Comparison of ENCODE assay signal across 8 cellular contexts in genomic region chrX:108199691-108200090, GRCh38.
A peak's percentile ranks its signal among the peaks of the same experiment; 100 is the strongest.
DNase-seq lines count a peak whose midpoint lies in the region; ATAC-seq and TF ChIP-seq lines count a peak whose summit lies in the region.

No MANE protein-coding gene starts in this region.

- ATAC-seq in GM18909 (IDR thresholded peaks at IDR 0.05; ENCODE audit: poor library complexity, unreplicated experiment), result peak; percentile 77

- intact Hi-C loops in Calu3 (cut with micrococcal nuclease; ENCODE audit: unreplicated experiment), result loop anchor here (1.0 to 10.0 kb wide), 3 partner anchors 338 to 1278 kb away; no protein-coding TSS in a partner anchor

- no peaks in the 10 kb centered on the region for H3K4me1 Mint-ChIP-seq in Calu3 (ENCODE audit: low read depth, unreplicated experiment)
- H3K4me1 Mint-ChIP-seq in activated CD4-positive, alpha-beta memory T cell treated with anti-CD3 and anti-CD28 coated beads, Interleukin-2, amount 10 ng/mL, durations not matched to agents 7 days and 5 days, result no peaks in the 10 kb centered on the region

- in situ Hi-C loops in brain microvascular endothelial cell (cut with HindIII; ENCODE audit: low pct_ligation_motif_present, low sequenced_read_pairs), result no loop called here

- no peak overlapping the region for H3K27ac ChIP-seq in brain microvascular endothelial cell

- no peak overlapping the region for H3K4me3 ChIP-seq in brain microvascular endothelial cell (ENCODE audit: low read depth, low read length)

- H3K27me3 Mint-ChIP-seq in Calu3 (ENCODE audit: unreplicated experiment), result peaks cover 15% of the 10 kb centered on the region
- peaks cover 1% of the 10 kb centered on the region for H3K27me3 Mint-ChIP-seq in activated CD4-positive, alpha-beta memory T cell treated with anti-CD3 and anti-CD28 coated beads, Interleukin-2, amount 10 ng/mL, durations not matched to agents 7 days and 5 days

- BruUV-seq in Calu3 (replicated peaks; lab: Mats Ljungman, UMichigan), result no TSS peak

- DNase-seq in Calu3 (peak; percentile 63), NCI-H1694 treated with DMSO at 0.1 percent for 48 hours (lab: John Stamatoyannopoulos, UW) (peak; percentile 37), brain microvascular endothelial cell (peak; percentile 18), midbrain (lab: John Stamatoyannopoulos, UW) (peak; percentile 7), SIG-M5 treated with dmso at 0.1 percent for 504 hours (lab: John Stamatoyannopoulos, UW; ENCODE audit: unreplicated experiment) (no peak), hepatic stellate cell (ENCODE audit: low spot score) (no peak)
- DNase-seq in activated CD4-positive, alpha-beta memory T cell treated with anti-CD3 and anti-CD28 coated beads, Interleukin-2, amount 10 ng/mL, durations not matched to agents 7 days and 5 days, result no peak

- H3K27me3 ChIP-seq in brain microvascular endothelial cell (replicated peaks), result no peaks in the 10 kb centered on the region

- no peak overlapping the region for H3K27ac Mint-ChIP-seq in Calu3 (ENCODE audit: unreplicated experiment)
- H3K27ac Mint-ChIP-seq in activated CD4-positive, alpha-beta memory T cell treated with anti-CD3 and anti-CD28 coated beads, Interleukin-2, amount 10 ng/mL, durations not matched to agents 7 days and 5 days, result no peak overlapping the region

- no peaks in the 10 kb centered on the region for H3K36me3 Mint-ChIP-seq in Calu3 (ENCODE audit: insufficient read depth, unreplicated experiment)
- no peaks in the 10 kb centered on the region for H3K36me3 Mint-ChIP-seq in activated CD4-positive, alpha-beta memory T cell treated with anti-CD3 and anti-CD28 coated beads, Interleukin-2, amount 10 ng/mL, durations not matched to agents 7 days and 5 days (ENCODE audit: low read depth)

- CTCF ChIA-PET in Calu3 (lab: Charles Lee), result interaction anchor here (0.6 to 1.0 kb wide), 7 partner anchors 15 to 1274 kb away, joined by 3 to 5 read pairs (median 3); partner anchors contain the start of genes ATG4A and PSMD10
- CTCF ChIA-PET in activated CD4-positive, alpha-beta memory T cell treated with anti-CD3 and anti-CD28 coated beads, Interleukin-2, amount 10 ng/mL, durations not matched to agents 7 days and 5 days (lab: Charles Lee), result no interaction called here

- POLR2A ChIA-PET in activated CD4-positive, alpha-beta memory T cell treated with anti-CD3 and anti-CD28 coated beads, Interleukin-2, amount 10 ng/mL, durations not matched to agents 7 days and 5 days (lab: Charles Lee), result no interaction called here

- no peak overlapping the region for H3K4me3 Mint-ChIP-seq in Calu3 (ENCODE audit: low read depth, unreplicated experiment)
- H3K4me3 Mint-ChIP-seq in activated CD4-positive, alpha-beta memory T cell treated with anti-CD3 and anti-CD28 coated beads, Interleukin-2, amount 10 ng/mL, durations not matched to agents 7 days and 5 days, result no peak overlapping the region

- H3K36me3 ChIP-seq in brain microvascular endothelial cell (replicated peaks), result no peaks in the 10 kb centered on the region

- TF ChIP-seq CTCF in Calu3 (IDR thresholded peaks at IDR 0.05; ENCODE audit: unreplicated experiment), result peak; percentile 29
- TF ChIP-seq CTCF in brain microvascular endothelial cell (IDR thresholded peaks at IDR 0.05; ENCODE audit: low read depth, low read length, missing control alignments), result peak; percentile 74

- no peaks in the 10 kb centered on the region for H3K9me3 Mint-ChIP-seq in Calu3 (ENCODE audit: low read depth, unreplicated experiment)
- no peaks in the 10 kb centered on the region for H3K9me3 Mint-ChIP-seq in activated CD4-positive, alpha-beta memory T cell treated with anti-CD3 and anti-CD28 coated beads, Interleukin-2, amount 10 ng/mL, durations not matched to agents 7 days and 5 days

Comparison
In these comparisons a context has a peak if more than half of its experiments do, and no peak if none do; other contexts are left out.
1. DNase-seq: peak in Calu3 (single experiment), NCI-H1694 treated with DMSO at 0.1 percent for 48 hours (single experiment), brain microvascular endothelial cell (single experiment) and midbrain (single experiment); none in activated CD4-positive, alpha-beta memory T cell treated with anti-CD3 and anti-CD28 coated beads, Interleukin-2, amount 10 ng/mL, durations not matched to agents 7 days and 5 days (single experiment), SIG-M5 treated with dmso at 0.1 percent for 504 hours (single experiment) and hepatic stellate cell (single experiment).